Comparison of ENCODE assay signal across 18 cellular contexts in the genomic region with DNA sequence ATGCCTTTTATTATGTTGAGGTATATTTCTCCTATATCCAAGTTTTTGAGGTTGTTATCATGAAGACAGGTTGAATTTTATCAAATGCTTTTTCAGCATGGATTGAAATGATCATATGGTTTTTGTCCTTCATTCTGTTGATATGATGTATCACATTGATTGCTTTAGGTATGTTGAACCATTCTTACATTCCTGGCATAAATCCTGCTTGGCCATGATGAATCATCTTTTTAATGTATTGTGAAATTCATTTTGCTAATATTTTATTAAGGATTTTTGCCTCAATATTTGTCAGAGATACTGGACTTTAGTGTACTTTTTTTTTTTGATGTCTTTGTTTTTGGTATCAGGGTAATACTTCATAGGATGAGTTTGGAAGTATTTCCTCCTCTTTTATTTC.
"Had no signal": no experiment of that assay in that cellular context is flagged by ENCODE, and none has a peak within 500 bp of the region (broad histone marks: within the 10 kb centered on the region; RNA-seq: fewer than 3 reads in every experiment).

No MANE protein-coding gene starts in this region.

- H3K4me1 Mint-ChIP-seq: activated CD4-positive, alpha-beta T cell treated with anti-CD3 and anti-CD28 coated beads for 36 hours; activated naive CD8-positive, alpha-beta T cell treated with anti-CD3 and anti-CD28 coated beads for 36 hours; mesothelial cell of epicardium; stimulated activated naive B cell treated with anti-CD40 and anti-IgM and Interleukin-4, amounts not matched to agents 10 μg/mL and 1 μg/mL and 100 μg/mL, for 72 hours had no signal

- H3K4me3 ChIP-seq: body of pancreas, lung, right lobe of liver, spleen had no signal

- H3K27me3 ChIP-seq: body of pancreas, neutrophil, right lobe of liver, spleen had no signal

- H3K36me3 Mint-ChIP-seq: activated naive CD8-positive, alpha-beta T cell treated with anti-CD3 and anti-CD28 coated beads for 36 hours; mesothelial cell of epicardium; stimulated activated naive B cell treated with anti-CD40 and anti-IgM and Interleukin-4, amounts not matched to agents 10 μg/mL and 1 μg/mL and 100 μg/mL, for 72 hours; WTC11 had no signal

- H2AFZ ChIP-seq: parathyroid adenoma had no signal

- H3K9me3 ChIP-seq: body of pancreas, neutrophil, right lobe of liver, spleen had no signal

- H3K27ac ChIP-seq: body of pancreas, neutrophil, parathyroid adenoma, right lobe of liver, spleen had no signal

- DNase-seq: activated CD4-positive, alpha-beta T cell treated with anti-CD3 and anti-CD28 coated beads for 36 hours; activated CD4-positive, alpha-beta T cell treated with anti-CD3 and anti-CD28 coated beads, Interleukin-2, amount 50 U/mL, for 48 hours; activated naive CD8-positive, alpha-beta T cell treated with anti-CD3 and anti-CD28 coated beads for 36 hours; amygdala; body of pancreas; cortex of kidney; glutamatergic neuron; hypothalamus; right lobe of liver; spleen; stimulated activated naive B cell treated with anti-CD40 and anti-IgM and Interleukin-4, amounts not matched to agents 10 μg/mL and 1 μg/mL and 100 μg/mL, for 72 hours had no signal

- H3K36me3 ChIP-seq: neutrophil, right lobe of liver, spleen had no signal

- H3K9ac ChIP-seq: parathyroid adenoma had no signal

- ATAC-seq: activated CD4-positive, alpha-beta T cell treated with anti-CD3 and anti-CD28 coated beads for 36 hours; body of pancreas; left lobe of liver; natural killer cell treated with Interleukin-12 subunit alpha and Interleukin-12 subunit beta and Interleukin-15 and Interleukin-18, amount 100 ng/mL, for 72 hours; right lobe of liver; stimulated activated naive B cell treated with anti-CD40 and anti-IgM and Interleukin-4, amounts not matched to agents 10 μg/mL and 1 μg/mL and 100 μg/mL, for 72 hours; WTC11 had no signal

- H3K4me3 Mint-ChIP-seq: activated CD4-positive, alpha-beta T cell treated with anti-CD3 and anti-CD28 coated beads for 36 hours; activated naive CD8-positive, alpha-beta T cell treated with anti-CD3 and anti-CD28 coated beads for 36 hours; mesothelial cell of epicardium; natural killer cell treated with Interleukin-12 subunit alpha and Interleukin-12 subunit beta and Interleukin-15 and Interleukin-18, amount 100 ng/mL, for 72 hours; stimulated activated naive B cell treated with anti-CD40 and anti-IgM and Interleukin-4, amounts not matched to agents 10 μg/mL and 1 μg/mL and 100 μg/mL, for 72 hours; WTC11 had no signal

- H3K27ac Mint-ChIP-seq: activated CD4-positive, alpha-beta T cell treated with anti-CD3 and anti-CD28 coated beads for 36 hours; activated naive CD8-positive, alpha-beta T cell treated with anti-CD3 and anti-CD28 coated beads for 36 hours; mesothelial cell of epicardium; natural killer cell treated with Interleukin-12 subunit alpha and Interleukin-12 subunit beta and Interleukin-15 and Interleukin-18, amount 100 ng/mL, for 72 hours; stimulated activated naive B cell treated with anti-CD40 and anti-IgM and Interleukin-4, amounts not matched to agents 10 μg/mL and 1 μg/mL and 100 μg/mL, for 72 hours; WTC11 had no signal

- H3K4me1 ChIP-seq: body of pancreas, parathyroid adenoma, right lobe of liver, spleen had no signal

- H3K79me2 ChIP-seq: parathyroid adenoma had no signal
